ENCODE assay signal across 1 cellular context in the genomic region with DNA sequence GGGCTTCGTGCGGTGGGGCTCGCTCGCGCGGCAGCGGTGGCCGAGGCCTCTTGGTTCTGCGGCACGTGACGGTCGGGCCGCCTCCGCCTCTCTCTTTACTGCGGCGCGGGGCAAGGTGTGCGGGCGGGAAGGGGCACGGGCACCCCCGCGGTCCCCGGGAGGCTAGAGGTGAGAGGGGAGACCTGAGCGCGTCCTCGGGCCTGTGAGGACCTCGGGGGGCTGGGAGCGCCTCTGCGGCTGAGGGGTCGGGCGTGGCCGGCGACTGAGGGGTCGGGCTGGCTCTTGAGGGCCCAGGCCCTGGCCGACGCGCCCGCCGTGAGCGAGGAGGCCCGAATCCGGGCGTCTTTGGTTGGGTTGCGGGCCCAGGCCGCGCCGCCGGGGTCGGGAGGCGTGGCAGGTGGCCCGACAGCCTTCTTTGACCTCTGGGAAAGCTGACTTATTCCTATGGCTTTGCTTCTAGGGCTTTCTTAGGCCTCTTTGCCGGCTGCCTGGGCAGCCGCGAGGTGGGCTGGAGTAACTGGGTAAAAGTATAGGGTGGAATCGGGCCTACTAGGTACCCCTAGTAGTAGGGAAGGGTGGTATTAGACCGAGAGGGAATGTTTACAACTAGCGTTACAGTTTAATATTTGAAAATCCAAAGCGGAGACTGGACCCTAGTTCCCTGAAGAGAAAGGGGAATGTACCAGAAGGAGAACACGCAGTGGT.
TF ChIP-seq lines count a peak whose summit lies in the region.

A gene with protein sequence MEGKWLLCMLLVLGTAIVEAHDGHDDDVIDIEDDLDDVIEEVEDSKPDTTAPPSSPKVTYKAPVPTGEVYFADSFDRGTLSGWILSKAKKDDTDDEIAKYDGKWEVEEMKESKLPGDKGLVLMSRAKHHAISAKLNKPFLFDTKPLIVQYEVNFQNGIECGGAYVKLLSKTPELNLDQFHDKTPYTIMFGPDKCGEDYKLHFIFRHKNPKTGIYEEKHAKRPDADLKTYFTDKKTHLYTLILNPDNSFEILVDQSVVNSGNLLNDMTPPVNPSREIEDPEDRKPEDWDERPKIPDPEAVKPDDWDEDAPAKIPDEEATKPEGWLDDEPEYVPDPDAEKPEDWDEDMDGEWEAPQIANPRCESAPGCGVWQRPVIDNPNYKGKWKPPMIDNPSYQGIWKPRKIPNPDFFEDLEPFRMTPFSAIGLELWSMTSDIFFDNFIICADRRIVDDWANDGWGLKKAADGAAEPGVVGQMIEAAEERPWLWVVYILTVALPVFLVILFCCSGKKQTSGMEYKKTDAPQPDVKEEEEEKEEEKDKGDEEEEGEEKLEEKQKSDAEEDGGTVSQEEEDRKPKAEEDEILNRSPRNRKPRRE (plus strand): TSS at position 33 of the 705 bp plus-strand sequence. CDS start 6,715 bp downstream, outside the sequence.

TF ChIP-seq in H1, 55 proteins besides CTCF, POLR2A, EP300 and RAD21 (continued from another document):
- TF ChIP-seq ASH2L (IDR thresholded peaks at IDR 0.05; ENCODE audit: low read length): no peak
- no peak for TF ChIP-seq RXRA (IDR thresholded peaks at IDR 0.05; ENCODE audit: insufficient read depth, low read depth, low read length)
- TF ChIP-seq ZNF274 (IDR thresholded peaks at IDR 0.05; ENCODE audit: borderline replicate concordance, extremely low read depth, low read length): no peak
- TF ChIP-seq BACH1 (IDR thresholded peaks at IDR 0.05; ENCODE audit: low read length): no peak
- TF ChIP-seq NRF1 (IDR thresholded peaks at IDR 0.05; ENCODE audit: low read depth, low read length): no peak
